36 cellular contexts compared by ENCODE assay signal in the genomic region with DNA sequence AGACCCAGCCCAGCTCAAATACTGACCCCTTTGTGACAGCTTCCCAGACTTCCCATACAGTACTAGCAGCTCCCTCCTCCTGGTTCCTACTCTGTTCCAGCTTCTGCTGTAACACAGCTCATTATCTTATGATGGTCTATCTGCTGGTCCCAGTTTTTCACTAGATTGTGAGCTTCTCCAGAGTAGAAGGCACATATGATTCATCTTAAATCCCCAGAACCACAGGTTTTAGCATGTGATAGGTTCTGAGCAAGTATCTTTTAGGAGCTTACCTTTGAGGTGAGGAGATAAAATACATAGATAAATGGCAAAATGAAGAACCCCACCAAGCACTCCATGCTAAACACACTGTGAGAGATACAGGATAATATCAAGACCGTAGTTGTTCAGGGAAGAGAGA. TPM values are rescaled to one million over a fixed set of nuclear protein-coding genes. Genes with fewer than 3 reads are reported as not detected.
"Had no signal": no experiment of that assay in that cellular context is flagged by ENCODE, and none has a peak within 500 bp of the region (broad histone marks: within the 10 kb centered on the region; RNA-seq: fewer than 3 reads in every experiment).

No MANE protein-coding gene starts in this region.

- H3K4me3 ChIP-seq: MG63 had no signal

- H3K36me3 ChIP-seq: MG63 had no signal

- H3K9me3 ChIP-seq: MG63 had no signal

- H3K4me2 ChIP-seq: KMS-11 had no signal

- DNase-seq: Karpas-422, Kasumi-1, MG63, MM.1S, MV-4-11, NCI-H1048, NCI-H1092, NCI-H1092 treated with DMSO at 0.1 percent for 48 hours, NCI-H1105, NCI-H1105 treated with DMSO at 0.1 percent for 48 hours, NCI-H1417, NCI-H1417 treated with DMSO at 0.1 percent for 48 hours, NCI-H1436, NCI-H1436 treated with DMSO at 0.1 percent for 48 hours, NCI-H146, NCI-H1694, NCI-H1694 treated with DMSO at 0.1 percent for 48 hours, NCI-H187, NCI-H187 treated with DMSO at 0.1 percent for 48 hours, NCI-H1930, NCI-H2029, NCI-H2029 treated with DMSO at 0.1 percent for 48 hours, NCI-H2081, NCI-H2081 treated with DMSO at 0.1 percent for 48 hours, NCI-H2107, NCI-H2171, NCI-H2171 treated with DMSO at 0.1 percent for 48 hours, NCI-H2227 treated with DMSO at 0.1 percent for 48 hours, NCI-H226, NCI-H345, NCI-H446, NCI-H446 treated with DMSO at 0.1 percent for 48 hours, NCI-H510A, NCI-H510A treated with DMSO at 0.1 percent for 48 hours had no signal

- H3K9ac ChIP-seq: KMS-11 had no signal

- H3K27me3 ChIP-seq: MG63 had no signal

- H3K27ac ChIP-seq: KMS-11 had no signal

RNA-seq across cellular contexts. Expression of a gene that starts 27.6 kb away (rescaled TPM):
- total RNA-seq: LHCN-M2 had no signal
